In genomic region chr6:154868143-154868594, GRCh38 we compare ENCODE assay signal across 8 cellular contexts.
DNase-seq lines count a peak whose midpoint lies in the region; ATAC-seq, FAIRE-seq and TF ChIP-seq lines count a peak whose summit lies in the region.

No MANE protein-coding gene starts in this region.

- intact Hi-C loops in right lobe of liver (cut with DNase I), result no loop called here

- no peaks in the 10 kb centered on the region for H3K36me3 Mint-ChIP-seq in T-helper 17 cell (ENCODE audit: low read depth)

- 30% methylated on average over 6 of the region's 6 CpGs for WGBS in right lobe of liver (ENCODE audit: insufficient coverage, low coverage, low lambda C conversion rate, missing lambda C conversion rate)

- ATAC-seq in right lobe of liver, result peak; percentile 72 to 83 (median 75)
- no peak for ATAC-seq in GM18517 (IDR thresholded peaks at IDR 0.05; ENCODE audit: unreplicated experiment)
- no peak for ATAC-seq in T-helper 17 cell
- ATAC-seq in HG02870 (IDR thresholded peaks at IDR 0.05; ENCODE audit: unreplicated experiment), result no peak

- H3K4me3 ChIP-seq in AG09309 (ENCODE audit: control insufficient read depth, low read depth, low read length), result no peak overlapping the region
- H3K4me3 ChIP-seq in bronchial epithelial cell (ENCODE audit: low read depth, low read length), result no peak overlapping the region
- H3K4me3 ChIP-seq in right lobe of liver, result no peak overlapping the region

- DNase-seq in AG09309 (ENCODE audit: low read depth) (peak; percentile 37), NCI-H2196 treated with DMSO at 0.1 percent for 48 hours (lab: John Stamatoyannopoulos, UW; ENCODE audit: unreplicated experiment) (peak; percentile 11), bronchial epithelial cell (ENCODE audit: low read depth) (peak; percentile 50), right lobe of liver (no peak), T-helper 17 cell (no peak)

- FAIRE-seq in bronchial epithelial cell (lab: Jason Lieb, UNC), result no peak

- H3K4me1 Mint-ChIP-seq in T-helper 17 cell, result peaks cover 7% of the 10 kb centered on the region

- no peak for TF ChIP-seq POLR2A in right lobe of liver (IDR thresholded peaks at IDR 0.05)

- H3K27me3 ChIP-seq in bronchial epithelial cell (ENCODE audit: control insufficient read depth, insufficient read depth, low read length), result no peaks in the 10 kb centered on the region
- H3K27me3 ChIP-seq in right lobe of liver, result no peaks in the 10 kb centered on the region

- H3K27ac ChIP-seq in right lobe of liver, result no peak overlapping the region

- H3K4me3 Mint-ChIP-seq in T-helper 17 cell, result no peak overlapping the region

- H3K27me3 Mint-ChIP-seq in T-helper 17 cell, result no peaks in the 10 kb centered on the region

- TF ChIP-seq CTCF in AG09309 (IDR thresholded peaks at IDR 0.05; ENCODE audit: control insufficient read depth, insufficient read depth, low read depth, low read length, missing control alignments) (peak; percentile 66), GM12873 (IDR thresholded peaks at IDR 0.05; ENCODE audit: insufficient read depth, low read depth, low read length, missing control alignments) (peak; percentile 50), bronchial epithelial cell (IDR thresholded peaks at IDR 0.05; ENCODE audit: insufficient read depth, low read length, severe bottlenecking) (peak; percentile 51), right lobe of liver (IDR thresholded peaks at IDR 0.05) (peak; percentile 65 to 80 (median 76))

- H3K36me3 ChIP-seq in bronchial epithelial cell (ENCODE audit: control insufficient read depth, insufficient read depth, low read length) (no peaks in the 10 kb centered on the region), right lobe of liver (no peaks in the 10 kb centered on the region)

- H3K4me1 ChIP-seq in right lobe of liver, result peaks cover 0 to 8% (median 0%) of the 10 kb centered on the region in 4 donors

- H3K9me3 ChIP-seq in right lobe of liver, result no peaks in the 10 kb centered on the region
- H3K9me3 ChIP-seq in T-helper 17 cell (ENCODE audit: control insufficient read depth, low read length, poor library complexity, severe bottlenecking), result no peaks in the 10 kb centered on the region

- no peak overlapping the region for H3K27ac Mint-ChIP-seq in T-helper 17 cell

Comparison
In these comparisons a context has a peak if more than half of its experiments do, and no peak if none do; other contexts are left out.
1. DNase-seq: peak in AG09309 (single experiment), NCI-H2196 treated with DMSO at 0.1 percent for 48 hours (single experiment) and bronchial epithelial cell (single experiment); none in right lobe of liver (0 of 3) and T-helper 17 cell (0 of 3).
2. ATAC-seq: peak in right lobe of liver (4 of 4); none in GM18517 (single experiment), T-helper 17 cell (single experiment) and HG02870 (single experiment).
3. Peak in every context shown above with its lines, with median percentiles within 50 percentile points of each other: CTCF ChIP-seq.